In the genomic region with DNA sequence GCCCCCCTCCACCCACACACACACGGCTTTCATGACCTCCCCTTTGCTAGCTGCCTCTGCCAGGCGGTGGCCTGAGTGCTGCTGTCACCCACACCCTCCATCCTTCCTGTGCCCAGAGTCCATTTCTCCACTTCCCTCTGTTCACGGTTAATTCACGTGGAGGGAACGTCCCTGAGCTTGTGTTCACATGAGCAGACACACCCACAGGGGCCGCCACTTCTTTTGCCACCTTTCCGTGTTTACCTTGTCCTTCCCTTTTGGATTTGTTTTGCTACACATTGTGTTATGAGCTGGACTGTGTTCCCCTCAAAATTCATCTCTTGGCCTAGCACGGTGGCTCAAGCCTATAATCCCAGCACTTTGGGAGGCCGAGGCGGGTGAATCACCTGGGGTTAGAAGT, we compare ENCODE assay signal across 18 cellular contexts.
DNase-seq lines count a peak whose midpoint lies in the region; ATAC-seq and TF ChIP-seq lines count a peak whose summit lies in the region.
"Had no signal": no experiment of that assay in that cellular context is flagged by ENCODE, and none has a peak within 500 bp of the region (broad histone marks: within the 10 kb centered on the region; RNA-seq: fewer than 3 reads in every experiment).

No MANE protein-coding gene starts in this region.

- H3K36me3 ChIP-seq in right atrium auricular region = no peaks in the 10 kb centered on the region
- no peaks in the 10 kb centered on the region for H3K36me3 ChIP-seq in colonic mucosa
- no peaks in the 10 kb centered on the region for H3K36me3 ChIP-seq in mucosa of descending colon (ENCODE audit: low read depth)
- H3K36me3 ChIP-seq: BLaER1, HAP-1 had no signal

- no peaks in the 10 kb centered on the region for H3K9me3 Mint-ChIP-seq in activated naive CD4-positive, alpha-beta T cell treated with anti-CD3 and anti-CD28 coated beads, Interleukin-2, amount 10 ng/mL, durations not matched to agents 7 days and 5 days

- no peak overlapping the region for H3K4me3 Mint-ChIP-seq in activated naive CD4-positive, alpha-beta T cell treated with anti-CD3 and anti-CD28 coated beads, Interleukin-2, amount 10 ng/mL, durations not matched to agents 7 days and 5 days
- H3K4me3 Mint-ChIP-seq: B cell; CD4-positive, CD25-positive, alpha-beta regulatory T cell; CD8-positive, alpha-beta T cell; HFFc6 had no signal

- H3K4me1 ChIP-seq in right atrium auricular region = peaks cover 0 to 5% of the 10 kb centered on the region in 2 donors
- H3K4me1 ChIP-seq in colonic mucosa = no peaks in the 10 kb centered on the region
- no peaks in the 10 kb centered on the region for H3K4me1 ChIP-seq in mucosa of descending colon (ENCODE audit: low read depth)
- H3K4me1 ChIP-seq: HAP-1 had no signal

- H3K4me1 Mint-ChIP-seq in activated naive CD4-positive, alpha-beta T cell treated with anti-CD3 and anti-CD28 coated beads, Interleukin-2, amount 10 ng/mL, durations not matched to agents 7 days and 5 days = peaks cover 8% of the 10 kb centered on the region
- H3K4me1 Mint-ChIP-seq: B cell had no signal

- H3K9me3 ChIP-seq in right atrium auricular region (no peaks in the 10 kb centered on the region), colonic mucosa (no peaks in the 10 kb centered on the region), mucosa of descending colon (no peaks in the 10 kb centered on the region)
- H3K9me3 ChIP-seq: HAP-1 had no signal

- no peaks in the 10 kb centered on the region for H3K27me3 ChIP-seq in right atrium auricular region
- no peaks in the 10 kb centered on the region for H3K27me3 ChIP-seq in colonic mucosa
- H3K27me3 ChIP-seq: BLaER1 had no signal

- intact Hi-C loops in cardiac septum (cut with DNase I) (no loop called here), colonic mucosa (cut with DNase I) (no loop called here), mucosa of descending colon (cut with DNase I, micrococcal nuclease) (no loop called here)

- H3K4me3 ChIP-seq in right atrium auricular region = no peak overlapping the region
- no peak overlapping the region for H3K4me3 ChIP-seq in colonic mucosa
- no peak overlapping the region for H3K4me3 ChIP-seq in mucosa of descending colon
- H3K4me3 ChIP-seq: BLaER1, HAP-1 had no signal

- no peaks in the 10 kb centered on the region for H3K27me3 Mint-ChIP-seq in activated naive CD4-positive, alpha-beta T cell treated with anti-CD3 and anti-CD28 coated beads, Interleukin-2, amount 10 ng/mL, durations not matched to agents 7 days and 5 days
- H3K27me3 Mint-ChIP-seq: B cell; CD4-positive, CD25-positive, alpha-beta regulatory T cell had no signal

- peak; percentile 90 for ATAC-seq in mucosa of descending colon
- no peak for ATAC-seq in GM21723 (IDR thresholded peaks at IDR 0.05; ENCODE audit: unreplicated experiment)
- ATAC-seq: CD8-positive, alpha-beta T cell had no signal

- no peak overlapping the region for H3K9ac ChIP-seq in colonic mucosa (ENCODE audit: low read depth in 2 of 2, low read length in 2 of 2)
- H3K9ac ChIP-seq: BLaER1 had no signal

- DNase-seq in cardiac septum (ENCODE audit: low spot score) = peak; percentile 67
- no peak for DNase-seq in right atrium auricular region (ENCODE audit: low spot score)
- peak; percentile 79 for DNase-seq in colonic mucosa
- DNase-seq in mucosa of descending colon = peak in 2 of 3 donors; percentile 40 to 72
- DNase-seq in activated naive CD4-positive, alpha-beta T cell treated with anti-CD3 and anti-CD28 coated beads, Interleukin-2, amount 10 ng/mL, durations not matched to agents 7 days and 5 days = no peak
- DNase-seq: Caco-2; CD4-positive, CD25-positive, alpha-beta regulatory T cell; CD8-positive, alpha-beta T cell; DMS153; DND-41; GOT3; HFFc6 had no signal

- H3K27ac Mint-ChIP-seq in activated naive CD4-positive, alpha-beta T cell treated with anti-CD3 and anti-CD28 coated beads, Interleukin-2, amount 10 ng/mL, durations not matched to agents 7 days and 5 days = no peak overlapping the region
- H3K27ac Mint-ChIP-seq: B cell; CD4-positive, CD25-positive, alpha-beta regulatory T cell; CD8-positive, alpha-beta T cell; HFFc6 had no signal

- CTCF ChIA-PET in activated naive CD4-positive, alpha-beta T cell treated with anti-CD3 and anti-CD28 coated beads, Interleukin-2, amount 10 ng/mL, durations not matched to agents 7 days and 5 days (lab: Charles Lee) = no interaction called here

- TF ChIP-seq CTCF in right atrium auricular region (IDR thresholded peaks at IDR 0.05) = no peak
- no peak for TF ChIP-seq CTCF in colonic mucosa (IDR thresholded peaks at IDR 0.05)
- TF ChIP-seq CTCF in mucosa of descending colon (IDR thresholded peaks at IDR 0.05) = no peak

- H3K36me3 Mint-ChIP-seq in activated naive CD4-positive, alpha-beta T cell treated with anti-CD3 and anti-CD28 coated beads, Interleukin-2, amount 10 ng/mL, durations not matched to agents 7 days and 5 days = no peaks in the 10 kb centered on the region
- H3K36me3 Mint-ChIP-seq: CD4-positive, CD25-positive, alpha-beta regulatory T cell; CD8-positive, alpha-beta T cell had no signal

- no peak overlapping the region for H3K27ac ChIP-seq in right atrium auricular region
- no peak overlapping the region for H3K27ac ChIP-seq in colonic mucosa
- H3K27ac ChIP-seq: 22Rv1, BLaER1, C4-2B had no signal

Comparison
In these comparisons a context has a peak if more than half of its experiments do, and no peak if none do; other contexts are left out.
1. DNase-seq: peak in cardiac septum (single experiment), colonic mucosa (single experiment) and mucosa of descending colon (2 of 3); none in right atrium auricular region (single experiment) and activated naive CD4-positive, alpha-beta T cell treated with anti-CD3 and anti-CD28 coated beads, Interleukin-2, amount 10 ng/mL, durations not matched to agents 7 days and 5 days (single experiment).